Comparison of ENCODE assay signal across 1 cellular context in the genomic region with DNA sequence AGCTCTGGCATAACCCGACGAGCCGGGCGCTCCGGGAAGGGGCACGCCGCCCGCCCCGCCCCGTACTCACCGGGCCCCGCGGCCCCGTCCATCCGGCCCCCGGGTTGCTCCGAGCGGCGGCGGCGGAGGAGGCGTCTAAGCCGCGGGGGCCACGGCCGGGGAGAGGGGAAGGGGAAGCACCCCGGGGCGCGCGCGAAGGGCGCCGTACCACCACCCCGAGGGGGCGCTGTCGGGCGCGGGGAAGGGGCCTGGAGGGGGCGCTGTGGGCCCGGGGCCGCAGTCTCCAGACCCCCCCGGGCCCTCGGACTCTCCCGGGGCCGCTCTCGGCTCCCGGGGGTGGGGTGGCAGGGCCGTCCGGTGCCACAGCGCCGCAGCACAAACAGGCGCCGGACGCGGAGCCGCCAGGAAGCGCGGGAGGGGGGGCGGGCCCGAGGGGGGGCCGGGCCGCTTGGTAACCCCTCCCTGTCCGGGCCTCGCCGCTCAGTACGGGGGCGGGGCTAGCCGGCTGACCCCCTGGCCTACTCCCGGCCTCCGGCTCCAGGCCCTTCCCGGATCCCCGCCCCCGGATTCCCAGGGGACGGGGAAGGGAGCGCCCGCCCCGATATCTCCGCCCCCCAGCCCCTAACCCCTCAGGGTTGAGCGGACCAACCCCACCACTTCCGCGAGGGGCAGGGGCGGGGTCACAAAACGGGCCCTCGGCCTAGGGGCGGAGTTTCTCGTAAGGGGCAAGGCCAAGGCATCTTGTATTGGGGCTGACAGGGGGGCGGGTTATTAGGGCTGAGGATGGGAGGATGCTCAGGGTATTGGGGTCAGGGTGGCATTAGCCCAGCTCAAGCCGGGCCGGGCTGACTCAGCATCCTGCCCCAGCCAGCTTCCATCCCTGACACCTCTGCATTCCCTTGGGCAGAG.
TF ChIP-seq lines count a peak whose summit lies in the region.

Gene EML3 (minus strand): TSS at position 410 of the 909 bp plus-strand sequence. CDS start 318 bp downstream, at position 92.
Gene ROM1 (plus strand): TSS at position 892 of the 909 bp plus-strand sequence. CDS start 25 bp downstream, outside the sequence.

TF ChIP-seq in HCT116, 20 proteins besides CTCF, POLR2A, EP300 and RAD21 (continued from another document):
- TF ChIP-seq, protein P1, sequence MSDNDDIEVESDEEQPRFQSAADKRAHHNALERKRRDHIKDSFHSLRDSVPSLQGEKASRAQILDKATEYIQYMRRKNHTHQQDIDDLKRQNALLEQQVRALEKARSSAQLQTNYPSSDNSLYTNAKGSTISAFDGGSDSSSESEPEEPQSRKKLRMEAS (IDR thresholded peaks at IDR 0.05), result peak; percentile 53; the same call in 1 of the 2 replicates
- TF ChIP-seq SIN3A (IDR thresholded peaks at IDR 0.05; ENCODE audit: low read depth) (0 out of 2 replicates have a peak, but pooled peaks have one; percentile 37), EGR1 (IDR thresholded peaks at IDR 0.05; ENCODE audit: low read depth) (peak; percentile 59; the same call in 1 of the 2 replicates), POLR2AphosphoS5 (IDR thresholded peaks at IDR 0.05; ENCODE audit: low read depth, low read length) (0 out of 2 replicates have a peak, but pooled peaks have one; percentile 47), REST (IDR thresholded peaks at IDR 0.05; ENCODE audit: low read depth) (no peak)
